12 cellular contexts compared by ENCODE assay signal in the genomic region with DNA sequence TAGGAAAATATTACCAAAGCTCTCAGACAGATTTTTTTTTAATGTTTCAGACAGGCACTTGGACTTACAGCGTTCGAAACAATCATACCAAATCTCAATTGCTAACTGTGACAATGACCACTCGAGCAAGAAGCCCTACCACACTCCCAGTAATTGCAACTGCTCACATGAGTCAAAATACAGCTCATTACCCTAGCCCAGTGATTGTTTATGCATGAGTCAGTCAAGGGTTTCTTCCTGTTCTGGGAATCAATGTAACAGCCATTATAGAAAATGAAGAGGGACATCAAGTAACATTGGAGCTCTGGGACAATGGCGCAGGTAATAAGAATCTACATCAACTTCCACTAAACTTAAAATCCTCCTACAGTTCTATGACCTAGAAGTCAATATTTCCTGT. TPM values are rescaled to one million over a fixed set of nuclear protein-coding genes. Genes with fewer than 3 reads are reported as not detected.
DNase-seq lines count a peak whose midpoint lies in the region; ATAC-seq and TF ChIP-seq lines count a peak whose summit lies in the region.
"Had no signal": no experiment of that assay in that cellular context is flagged by ENCODE, and none has a peak within 500 bp of the region (broad histone marks: within the 10 kb centered on the region; RNA-seq: fewer than 3 reads in every experiment).

No MANE protein-coding gene starts in this region.

- no peaks in the 10 kb centered on the region for H3K4me1 ChIP-seq in ovary (ENCODE audit: insufficient read depth)
- H3K4me1 ChIP-seq: esophagus muscularis mucosa had no signal

- no peak overlapping the region for H3K4me3 ChIP-seq in ovary
- H3K4me3 ChIP-seq: esophagus muscularis mucosa had no signal

- DNase-seq in GM03348 (ENCODE audit: low spot score) (peak; percentile 57), NCI-H2107 treated with DMSO at 0.1 percent for 48 hours (lab: John Stamatoyannopoulos, UW; ENCODE audit: unreplicated experiment) (peak; percentile 71), dermis blood vessel endothelial cell (peak; percentile 87), non-pigmented ciliary epithelial cell (ENCODE audit: low read depth) (peak; percentile 43), ovary (no peak), SKM-1 treated with dmso at 0.1 percent for 144 hours (lab: John Stamatoyannopoulos, UW; ENCODE audit: unreplicated experiment) (no peak), iPS-NIHi7 (ENCODE audit: extremely low spot score) (no peak)
- DNase-seq: activated naive CD4-positive, alpha-beta T cell treated with anti-CD3 and anti-CD28 coated beads, Interleukin-2, amount 50 U/mL, for 16 hours had no signal

- ATAC-seq in GM21786 (IDR thresholded peaks at IDR 0.05; ENCODE audit: unreplicated experiment), result no peak
- ATAC-seq: natural killer cell treated with Interleukin-12 subunit alpha and Interleukin-12 subunit beta and Interleukin-15 and Interleukin-18, amount 100 ng/mL, for 72 hours had no signal

- 87 to 90% (median 88%) methylated on average over 4 of the region's 4 CpGs for WGBS in ovary, 3 donors

- intact Hi-C loops in ovary (cut with DNase I), result no loop called here

- no peak for TF ChIP-seq POLR2A in ovary (IDR thresholded peaks at IDR 0.05)

- no peaks in the 10 kb centered on the region for H3K9me3 ChIP-seq in ovary
- H3K9me3 ChIP-seq: esophagus muscularis mucosa had no signal

- no peaks in the 10 kb centered on the region for H3K27me3 ChIP-seq in ovary
- H3K27me3 ChIP-seq: esophagus muscularis mucosa had no signal

- no peaks in the 10 kb centered on the region for H3K36me3 ChIP-seq in ovary
- H3K36me3 ChIP-seq: esophagus muscularis mucosa had no signal

- TF ChIP-seq CTCF in ovary (IDR thresholded peaks at IDR 0.05), result no peak

- no peak overlapping the region for H3K27ac ChIP-seq in ovary
- H3K27ac ChIP-seq: esophagus muscularis mucosa, VCaP had no signal

- no peak for TF ChIP-seq EP300 in ovary (IDR thresholded peaks at IDR 0.05)

RNA-seq across cellular contexts. Expression of a gene that starts 56.1 kb away (rescaled TPM):
- total RNA-seq in dermis blood vessel endothelial cell (54.1 and 77.5 TPM in 2 replicates), ovary (10 to 100 TPM; 23.7 to 58.5 (median 49.5) TPM)
- 10 to 100 TPM; 18.8 to 63.2 TPM for polyA plus RNA-seq in ovary

Comparison
In these comparisons a context has a peak if more than half of its experiments do, and no peak if none do; other contexts are left out.
1. DNase-seq: peak in GM03348 (single experiment), NCI-H2107 treated with DMSO at 0.1 percent for 48 hours (single experiment), dermis blood vessel endothelial cell (single experiment) and non-pigmented ciliary epithelial cell (single experiment); none in ovary (0 of 5), SKM-1 treated with dmso at 0.1 percent for 144 hours (single experiment) and iPS-NIHi7 (single experiment).